In genomic region chr6:33490198-33490597, GRCh38 we compare ENCODE assay signal across 14 cellular contexts. TPM values are rescaled to one million over a fixed set of nuclear protein-coding genes. Genes with fewer than 3 reads are reported as not detected.
A peak's percentile ranks its signal among the peaks of the same experiment; 100 is the strongest.
DNase-seq lines count a peak whose midpoint lies in the region; ATAC-seq and TF ChIP-seq lines count a peak whose summit lies in the region.
"Had no signal": no experiment of that assay in that cellular context is flagged by ENCODE, and none has a peak within 500 bp of the region (broad histone marks: within the 10 kb centered on the region; RNA-seq: fewer than 3 reads in every experiment).

No MANE protein-coding gene starts in this region.

- ATAC-seq in SK-N-SH treated with all-trans-retinoic acid at 6 μM for 48 hours: peak; percentile 40; the same call in 2 of the 3 replicates
- no peak for ATAC-seq in GM21390 (IDR thresholded peaks at IDR 0.05; ENCODE audit: unreplicated experiment)

- H3K79me1 ChIP-seq in mesendoderm (ENCODE audit: low read length): no peaks in the 10 kb centered on the region

- no peak overlapping the region for H3K27ac ChIP-seq in mesendoderm (ENCODE audit: low read depth, low read length)
- H3K27ac ChIP-seq: transverse colon had no signal

- no peak overlapping the region for H3K4me2 ChIP-seq in mesendoderm (ENCODE audit: low read length)

- no peaks in the 10 kb centered on the region for H3K27me3 ChIP-seq in mesendoderm (ENCODE audit: insufficient read depth, low read length, poor library complexity)
- H3K27me3 ChIP-seq: transverse colon had no signal

- H2BK15ac ChIP-seq in mesendoderm (replicated peaks; ENCODE audit: low read depth): no peak overlapping the region

- no peak overlapping the region for H2BK120ac ChIP-seq in mesendoderm (ENCODE audit: low read depth, low read length)

- H3K36me3 ChIP-seq in mesendoderm (ENCODE audit: control insufficient read depth, insufficient read depth, low read length): no peaks in the 10 kb centered on the region
- H3K36me3 ChIP-seq: transverse colon had no signal

- H4K8ac ChIP-seq in mesendoderm (ENCODE audit: low read depth, low read length): no peak overlapping the region

- no peak overlapping the region for H3K56ac ChIP-seq in mesendoderm (ENCODE audit: low read length)

- H3K23ac ChIP-seq in mesendoderm (ENCODE audit: low read length): no peak overlapping the region

- no peak overlapping the region for H3K4me3 ChIP-seq in mesendoderm (ENCODE audit: low read length)
- H3K4me3 ChIP-seq: transverse colon had no signal

- H3K4me1 ChIP-seq in mesendoderm (ENCODE audit: control insufficient read depth, low read depth, low read length): no peaks in the 10 kb centered on the region
- H3K4me1 ChIP-seq: transverse colon had no signal

- H3K18ac ChIP-seq in mesendoderm (ENCODE audit: low read length): no peak overlapping the region

- H2BK5ac ChIP-seq in mesendoderm (ENCODE audit: low read length): no peak overlapping the region

- WGBS in mesendoderm (ENCODE audit: extremely low coverage, insufficient coverage, low lambda C conversion rate): no CpG with 5 or more reads among the region's 3 CpGs

- H2AK5ac ChIP-seq in mesendoderm (ENCODE audit: low read length): no peak overlapping the region

- no peak overlapping the region for H3K4ac ChIP-seq in mesendoderm (ENCODE audit: low read depth, low read length)

- no peak overlapping the region for H4K5ac ChIP-seq in mesendoderm (ENCODE audit: low read length)

- no peak overlapping the region for H3K9ac ChIP-seq in mesendoderm (ENCODE audit: low read length)

- DNase-seq in NCI-H510A treated with DMSO at 0.1 percent for 48 hours (lab: John Stamatoyannopoulos, UW) (peak; percentile 8), NCI-H510A (lab: John Stamatoyannopoulos, UW) (no peak), M059J (ENCODE audit: low read depth) (peak; percentile 54), mesendoderm (peak; percentile 44), medulla oblongata (ENCODE audit: extremely low spot score) (no peak), Kasumi-1 (lab: John Stamatoyannopoulos, UW) (no peak)
- DNase-seq: activated CD4-positive, alpha-beta T cell treated with anti-CD3 and anti-CD28 coated beads for 1 hour; foreskin fibroblast; immature natural killer cell; NCI-H774; stimulated activated CD4-positive, alpha-beta T cell treated with anti-CD3 and anti-CD28 coated beads, Interleukin-15, amount 100 ng/mL, for 24 hours; transverse colon had no signal

- no peaks in the 10 kb centered on the region for H3K79me2 ChIP-seq in mesendoderm (ENCODE audit: control insufficient read depth, insufficient read depth, low read length)

TF ChIP-seq in SK-N-SH treated with all-trans-retinoic acid at 6 μM for 48 hours, 23 proteins besides CTCF, POLR2A, EP300 and RAD21:
- TF ChIP-seq, protein P1, sequence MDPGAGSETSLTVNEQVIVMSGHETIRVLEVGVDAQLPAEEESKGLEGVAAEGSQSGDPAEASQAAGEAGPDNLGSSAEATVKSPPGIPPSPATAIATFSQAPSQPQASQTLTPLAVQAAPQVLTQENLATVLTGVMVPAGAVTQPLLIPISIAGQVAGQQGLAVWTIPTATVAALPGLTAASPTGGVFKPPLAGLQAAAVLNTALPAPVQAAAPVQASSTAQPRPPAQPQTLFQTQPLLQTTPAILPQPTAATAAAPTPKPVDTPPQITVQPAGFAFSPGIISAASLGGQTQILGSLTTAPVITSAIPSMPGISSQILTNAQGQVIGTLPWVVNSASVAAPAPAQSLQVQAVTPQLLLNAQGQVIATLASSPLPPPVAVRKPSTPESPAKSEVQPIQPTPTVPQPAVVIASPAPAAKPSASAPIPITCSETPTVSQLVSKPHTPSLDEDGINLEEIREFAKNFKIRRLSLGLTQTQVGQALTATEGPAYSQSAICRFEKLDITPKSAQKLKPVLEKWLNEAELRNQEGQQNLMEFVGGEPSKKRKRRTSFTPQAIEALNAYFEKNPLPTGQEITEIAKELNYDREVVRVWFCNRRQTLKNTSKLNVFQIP (CRISPR knock-in tag; IDR thresholded peaks at IDR 0.05; ENCODE audit: borderline replicate concordance, low read depth): no peak
- no peak for TF ChIP-seq ARNTL (CRISPR knock-in tag; IDR thresholded peaks at IDR 0.05; ENCODE audit: borderline replicate concordance, low read depth)
- no peak for TF ChIP-seq ZNF8 (CRISPR knock-in tag; IDR thresholded peaks at IDR 0.05)
- no peak for TF ChIP-seq GLIS3 (CRISPR knock-in tag; IDR thresholded peaks at IDR 0.05)
- no peak for TF ChIP-seq RARB (CRISPR knock-in tag; IDR thresholded peaks at IDR 0.05)
- TF ChIP-seq BACH2 (CRISPR knock-in tag; IDR thresholded peaks at IDR 0.05; ENCODE audit: borderline replicate concordance): no peak
- no peak for TF ChIP-seq ZNF565 (CRISPR knock-in tag; conservative IDR thresholded peaks at IDR 0.05; ENCODE audit: low read depth)
- no peak for TF ChIP-seq PPARA (CRISPR knock-in tag; IDR thresholded peaks at IDR 0.05; ENCODE audit: borderline replicate concordance)
- TF ChIP-seq, protein P2, sequence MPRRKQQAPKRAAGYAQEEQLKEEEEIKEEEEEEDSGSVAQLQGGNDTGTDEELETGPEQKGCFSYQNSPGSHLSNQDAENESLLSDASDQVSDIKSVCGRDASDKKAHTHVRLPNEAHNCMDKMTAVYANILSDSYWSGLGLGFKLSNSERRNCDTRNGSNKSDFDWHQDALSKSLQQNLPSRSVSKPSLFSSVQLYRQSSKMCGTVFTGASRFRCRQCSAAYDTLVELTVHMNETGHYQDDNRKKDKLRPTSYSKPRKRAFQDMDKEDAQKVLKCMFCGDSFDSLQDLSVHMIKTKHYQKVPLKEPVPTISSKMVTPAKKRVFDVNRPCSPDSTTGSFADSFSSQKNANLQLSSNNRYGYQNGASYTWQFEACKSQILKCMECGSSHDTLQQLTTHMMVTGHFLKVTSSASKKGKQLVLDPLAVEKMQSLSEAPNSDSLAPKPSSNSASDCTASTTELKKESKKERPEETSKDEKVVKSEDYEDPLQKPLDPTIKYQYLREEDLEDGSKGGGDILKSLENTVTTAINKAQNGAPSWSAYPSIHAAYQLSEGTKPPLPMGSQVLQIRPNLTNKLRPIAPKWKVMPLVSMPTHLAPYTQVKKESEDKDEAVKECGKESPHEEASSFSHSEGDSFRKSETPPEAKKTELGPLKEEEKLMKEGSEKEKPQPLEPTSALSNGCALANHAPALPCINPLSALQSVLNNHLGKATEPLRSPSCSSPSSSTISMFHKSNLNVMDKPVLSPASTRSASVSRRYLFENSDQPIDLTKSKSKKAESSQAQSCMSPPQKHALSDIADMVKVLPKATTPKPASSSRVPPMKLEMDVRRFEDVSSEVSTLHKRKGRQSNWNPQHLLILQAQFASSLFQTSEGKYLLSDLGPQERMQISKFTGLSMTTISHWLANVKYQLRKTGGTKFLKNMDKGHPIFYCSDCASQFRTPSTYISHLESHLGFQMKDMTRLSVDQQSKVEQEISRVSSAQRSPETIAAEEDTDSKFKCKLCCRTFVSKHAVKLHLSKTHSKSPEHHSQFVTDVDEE (CRISPR knock-in tag; IDR thresholded peaks at IDR 0.05): no peak
- no peak for TF ChIP-seq ZNF70 (CRISPR knock-in tag; IDR thresholded peaks at IDR 0.05)
- TF ChIP-seq TOX (CRISPR knock-in tag; IDR thresholded peaks at IDR 0.05; ENCODE audit: borderline replicate concordance): no peak
- TF ChIP-seq CSDC2 (CRISPR knock-in tag; IDR thresholded peaks at IDR 0.05): no peak
- TF ChIP-seq ISL1 (CRISPR knock-in tag; IDR thresholded peaks at IDR 0.05): no peak
- TF ChIP-seq PATZ1 (CRISPR knock-in tag; IDR thresholded peaks at IDR 0.05; ENCODE audit: borderline replicate concordance): no peak
TF ChIP-seq in SK-N-SH treated with all-trans-retinoic acid at 6 μM for 48 hours: peak in this region for 0.

RNA-seq across cellular contexts. Expression of gene ZBTB9, which starts 35.8 kb away (rescaled TPM):
- total RNA-seq in M059J (2014; rRNA removed; shearing (Covaris generic)): 6.6 and 9.8 TPM in 2 replicates
- polyA plus RNA-seq in mesendoderm (2013, experiment 1 of 2): 15.1 TPM
- 15.5 TPM for polyA plus RNA-seq in mesendoderm (2013, experiment 2 of 2)

Comparison
In these comparisons a context has a peak if more than half of its experiments do, and no peak if none do; other contexts are left out.
1. DNase-seq: peak in NCI-H510A treated with DMSO at 0.1 percent for 48 hours (single experiment), M059J (single experiment) and mesendoderm (single experiment); none in NCI-H510A (single experiment), medulla oblongata (single experiment) and Kasumi-1 (0 of 2).